ENCODE assay signal across 10 cellular contexts in genomic region chr17:8227238-8227581, GRCh38. TPM values are rescaled to one million over a fixed set of nuclear protein-coding genes. Genes with fewer than 3 reads are reported as not detected.
DNase-seq lines count a peak whose midpoint lies in the region; ATAC-seq and FAIRE-seq lines count a peak whose summit lies in the region.
"Had no signal": no experiment of that assay in that cellular context is flagged by ENCODE, and none has a peak within 500 bp of the region (broad histone marks: within the 10 kb centered on the region; RNA-seq: fewer than 3 reads in every experiment).

No MANE protein-coding gene starts in this region.

- H3K9ac ChIP-seq in iPS-15b (ENCODE audit: low read depth, low read length) = peak overlapping the region; percentile 29

- no peak for FAIRE-seq in small intestine (lab: Jason Lieb, UNC)
- FAIRE-seq: A204.1 had no signal

- WGBS in small intestine, 3 donors = 88 to 91% (median 90%) methylated on average over 4 of the region's 4 CpGs

- H3K9me3 ChIP-seq in iPS-15b (ENCODE audit: control insufficient read depth, insufficient read depth, low read length) (no peaks in the 10 kb centered on the region), small intestine (ENCODE audit: control insufficient read depth, low read depth) (no peaks in the 10 kb centered on the region)

- peak overlapping the region in 1 of 2 donors; percentile 76 for H3K27ac ChIP-seq in small intestine (ENCODE audit: low read depth in 1 of 2, low read length in 1 of 2)

- H3K27me3 ChIP-seq in iPS-15b (ENCODE audit: control insufficient read depth, insufficient read depth, low read length) (no peaks in the 10 kb centered on the region), small intestine (ENCODE audit: control insufficient read depth in 2 of 2, insufficient read depth in 2 of 2, low read length in 2 of 2) (no peaks in the 10 kb centered on the region)

- peak overlapping the region; percentile 93 for H3K27ac Mint-ChIP-seq in activated T-helper 17 cell treated with anti-CD3 and anti-CD28 coated beads, Interleukin-2, amount 50 U/mL, for 72 hours
- peak overlapping the region; percentile 96 for H3K27ac Mint-ChIP-seq in stimulated activated naive B cell treated with anti-CD40 and anti-IgM and Interleukin-4, amounts not matched to agents 10 μg/mL and 1 μg/mL and 100 μg/mL, for 72 hours

- H3K4me1 Mint-ChIP-seq in activated T-helper 17 cell treated with anti-CD3 and anti-CD28 coated beads, Interleukin-2, amount 50 U/mL, for 72 hours = peaks cover 23% of the 10 kb centered on the region
- H3K4me1 Mint-ChIP-seq in stimulated activated naive B cell treated with anti-CD40 and anti-IgM and Interleukin-4, amounts not matched to agents 10 μg/mL and 1 μg/mL and 100 μg/mL, for 72 hours = peaks cover 40 to 43% of the 10 kb centered on the region in 2 donors

- H3K4me3 ChIP-seq in iPS-15b (ENCODE audit: low read depth, low read length) (peak overlapping the region; percentile 76), small intestine (ENCODE audit: low read depth in 1 of 2, low read length in 2 of 2) (no peak overlapping the region)

- H3K4me1 ChIP-seq in iPS-15b (ENCODE audit: control insufficient read depth, insufficient read depth, low read length) (peaks cover 8% of the 10 kb centered on the region), small intestine (ENCODE audit: control insufficient read depth in 2 of 2, insufficient read depth in 1 of 2, low read depth in 1 of 2, low read length in 1 of 2) (peaks cover 0 to 4% of the 10 kb centered on the region in 2 donors)

- ATAC-seq in activated T-helper 17 cell treated with anti-CD3 and anti-CD28 coated beads, Interleukin-2, amount 50 U/mL, for 72 hours (replicated peaks) = no peak
- ATAC-seq in stimulated activated naive B cell treated with anti-CD40 and anti-IgM and Interleukin-4, amounts not matched to agents 10 μg/mL and 1 μg/mL and 100 μg/mL, for 72 hours (replicated peaks) = no peak
- ATAC-seq in HG02973 (IDR thresholded peaks at IDR 0.05; ENCODE audit: unreplicated experiment) = no peak
- ATAC-seq in HG02970 (IDR thresholded peaks at IDR 0.05; ENCODE audit: low FRiP score, unreplicated experiment) = no peak

- peaks cover 29% of the 10 kb centered on the region for H3K36me3 ChIP-seq in iPS-15b (ENCODE audit: control insufficient read depth, insufficient read depth, low read length)
- H3K36me3 ChIP-seq in small intestine (ENCODE audit: control insufficient read depth in 2 of 2, insufficient read depth in 2 of 2, low read length in 2 of 2) = peaks cover 13 to 16% of the 10 kb centered on the region in 2 donors

- peak; percentile 45 for DNase-seq in NCI-H1105 treated with DMSO at 0.1 percent for 48 hours (lab: John Stamatoyannopoulos, UW)
- no peak for DNase-seq in NCI-H1105 (lab: John Stamatoyannopoulos, UW)
- no peak for DNase-seq in stimulated activated naive B cell treated with anti-CD40 and anti-IgM and Interleukin-4, amounts not matched to agents 10 μg/mL and 1 μg/mL and 100 μg/mL, for 72 hours
- DNase-seq in small intestine = no peak
- DNase-seq: NCI-H2081 had no signal

- peaks cover 75% of the 10 kb centered on the region for H3K36me3 Mint-ChIP-seq in activated T-helper 17 cell treated with anti-CD3 and anti-CD28 coated beads, Interleukin-2, amount 50 U/mL, for 72 hours (ENCODE audit: low read depth)
- H3K36me3 Mint-ChIP-seq in stimulated activated naive B cell treated with anti-CD40 and anti-IgM and Interleukin-4, amounts not matched to agents 10 μg/mL and 1 μg/mL and 100 μg/mL, for 72 hours = peaks cover 61 to 76% of the 10 kb centered on the region in 2 donors

- H3K9me3 Mint-ChIP-seq in activated T-helper 17 cell treated with anti-CD3 and anti-CD28 coated beads, Interleukin-2, amount 50 U/mL, for 72 hours = peaks cover 3% of the 10 kb centered on the region
- H3K9me3 Mint-ChIP-seq in stimulated activated naive B cell treated with anti-CD40 and anti-IgM and Interleukin-4, amounts not matched to agents 10 μg/mL and 1 μg/mL and 100 μg/mL, for 72 hours = peaks cover 0 to 1% of the 10 kb centered on the region in 2 donors

- H3K4me3 Mint-ChIP-seq in activated T-helper 17 cell treated with anti-CD3 and anti-CD28 coated beads, Interleukin-2, amount 50 U/mL, for 72 hours = peak overlapping the region; percentile 64
- peak overlapping the region; percentile 49 to 77 for H3K4me3 Mint-ChIP-seq in stimulated activated naive B cell treated with anti-CD40 and anti-IgM and Interleukin-4, amounts not matched to agents 10 μg/mL and 1 μg/mL and 100 μg/mL, for 72 hours

- H3K27me3 Mint-ChIP-seq in activated T-helper 17 cell treated with anti-CD3 and anti-CD28 coated beads, Interleukin-2, amount 50 U/mL, for 72 hours = no peaks in the 10 kb centered on the region
- H3K27me3 Mint-ChIP-seq in stimulated activated naive B cell treated with anti-CD40 and anti-IgM and Interleukin-4, amounts not matched to agents 10 μg/mL and 1 μg/mL and 100 μg/mL, for 72 hours = peaks cover 2 to 17% of the 10 kb centered on the region in 2 donors

RNA-seq across cellular contexts. Expression of gene AURKB, which starts 16.8 kb away (rescaled TPM):
- 100 to 1,000 TPM; 158 to 161 TPM for total RNA-seq in activated T-helper 17 cell treated with anti-CD3 and anti-CD28 coated beads, Interleukin-2, amount 50 U/mL, for 72 hours
- 10 to 100 TPM in 1 of 3 donors, 1 to 10 TPM in 2; 4.9 to 48.4 (median 5.1) TPM for polyA plus RNA-seq in small intestine

RNA-seq across cellular contexts. Expression of gene CTC1, which starts 20.6 kb away (rescaled TPM):
- 10 to 100 TPM; 53.8 to 80.4 TPM for total RNA-seq in activated T-helper 17 cell treated with anti-CD3 and anti-CD28 coated beads, Interleukin-2, amount 50 U/mL, for 72 hours
- 10 to 100 TPM; 10.1 to 16.8 (median 16.2) TPM for polyA plus RNA-seq in small intestine

RNA-seq across cellular contexts. Expression of gene PFAS, which starts 21.9 kb away (rescaled TPM):
- total RNA-seq in activated T-helper 17 cell treated with anti-CD3 and anti-CD28 coated beads, Interleukin-2, amount 50 U/mL, for 72 hours = 100 to 1,000 TPM in 1 of 2 donors, 10 to 100 TPM in 1; 53.9 to 143 TPM
- polyA plus RNA-seq in small intestine = 10 to 100 TPM in 2 of 3 donors, 1 to 10 TPM in 1; 6.9 to 16.9 (median 10.3) TPM

RNA-seq across cellular contexts. Expression of gene BORCS6, which starts 37.2 kb away (rescaled TPM):
- total RNA-seq in activated T-helper 17 cell treated with anti-CD3 and anti-CD28 coated beads, Interleukin-2, amount 50 U/mL, for 72 hours = 1 to 10 TPM; 4.7 to 7.0 TPM
- polyA plus RNA-seq in small intestine = 10 to 100 TPM in 2 of 3 donors, 1 to 10 TPM in 1; 9.8 to 13.8 (median 11.8) TPM

RNA-seq across cellular contexts. Expression of gene TMEM107, which starts 51.0 kb away (rescaled TPM):
- 10 to 100 TPM; 43.3 to 45.3 TPM for total RNA-seq in activated T-helper 17 cell treated with anti-CD3 and anti-CD28 coated beads, Interleukin-2, amount 50 U/mL, for 72 hours
- 10 to 100 TPM in 1 of 3 donors, 1 to 10 TPM in 1, under 1 TPM in 1; 0.89 to 14.9 (median 1.4) TPM for polyA plus RNA-seq in small intestine
